In the genomic region with DNA sequence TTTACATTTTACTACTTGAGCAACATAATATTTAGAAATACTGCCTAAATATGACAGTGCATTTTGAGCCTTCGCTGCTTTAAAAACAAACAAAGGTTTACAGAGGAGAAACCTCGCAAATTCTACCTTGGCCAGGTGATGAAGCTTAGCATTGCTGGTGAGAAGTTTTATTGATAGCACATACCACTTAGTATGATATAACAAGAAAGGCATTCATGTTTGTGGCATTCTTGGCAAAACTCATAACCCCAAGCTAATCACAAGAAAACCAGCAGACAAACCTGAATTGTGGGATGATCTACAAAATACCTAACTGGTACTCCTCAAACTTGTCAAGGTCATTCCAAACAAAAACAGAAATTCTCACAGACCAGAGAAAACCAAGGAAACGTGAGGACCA, we compare ENCODE assay signal across 25 cellular contexts.
DNase-seq lines count a peak whose midpoint lies in the region; ATAC-seq and TF ChIP-seq lines count a peak whose summit lies in the region.
"Had no signal": no experiment of that assay in that cellular context is flagged by ENCODE, and none has a peak within 500 bp of the region (broad histone marks: within the 10 kb centered on the region; RNA-seq: fewer than 3 reads in every experiment).

No MANE protein-coding gene starts in this region.

- no TSS peak for BruUV-seq in PC-9 (replicated peaks; lab: Mats Ljungman, UMichigan)
- BruUV-seq in mammary epithelial cell (replicated peaks; lab: Mats Ljungman, UMichigan), result no TSS peak

- H3K4me2 ChIP-seq in PC-9 (peak overlapping the region; percentile 19), mammary epithelial cell (ENCODE audit: insufficient read depth, low read depth, low read length) (peak overlapping the region; percentile 38)

- no peaks in the 10 kb centered on the region for H3K27me3 Mint-ChIP-seq in endothelial cell (ENCODE audit: unreplicated experiment)
- H3K27me3 Mint-ChIP-seq: activated T-cell treated with anti-CD3 and anti-CD28 coated beads, Interleukin-2, amount 50 U/mL, for 24 hours; CD4-positive, alpha-beta memory T cell had no signal

- H3K27ac Mint-ChIP-seq in endothelial cell (ENCODE audit: unreplicated experiment), result no peak overlapping the region
- H3K27ac Mint-ChIP-seq: activated T-cell treated with anti-CD3 and anti-CD28 coated beads, Interleukin-2, amount 50 U/mL, for 24 hours; progenitor cell of endocrine pancreas; T-helper 2 cell treated with Interferon-gamma antibody and Interleukin-4, amounts not matched to agents 5 μg/mL and 100 μg/mL, for 36 hours had no signal

- TF ChIP-seq POLR2A in right lobe of liver (IDR thresholded peaks at IDR 0.05), result no peak
- no peak for TF ChIP-seq POLR2A in Peyer's patch (IDR thresholded peaks at IDR 0.05)

- dilution Hi-C loops in mammary epithelial cell (cut with HindIII; ENCODE audit: low sequenced_read_pairs), result no loop called here

- no peaks in the 10 kb centered on the region for H4K20me1 ChIP-seq in PC-9 (ENCODE audit: insufficient read depth)
- no peaks in the 10 kb centered on the region for H4K20me1 ChIP-seq in mammary epithelial cell (ENCODE audit: insufficient read depth, low read length)

- POLR2A ChIA-PET in PC-9 (lab: Charles Lee; ENCODE audit: unreplicated experiment), result interaction anchor here (0.6 to 0.7 kb wide), 2 partner anchors 451 to 543 kb away, joined by 3 to 26 read pairs; no protein-coding TSS in a partner anchor

- peaks cover 9% of the 10 kb centered on the region for H3K4me1 Mint-ChIP-seq in endothelial cell (ENCODE audit: unreplicated experiment)

- CTCF ChIA-PET in PC-9 (lab: Charles Lee) (no interaction called here), mammary epithelial cell (lab: Charles Lee; ENCODE audit: low non-redundant PET) (interaction anchor here (0.7 kb wide), 1 partner anchor 13 kb away, joined by 4 read pairs; no protein-coding TSS in a partner anchor)

- no peaks in the 10 kb centered on the region for H3K79me2 ChIP-seq in PC-9 (ENCODE audit: low read depth)
- H3K79me2 ChIP-seq in mammary epithelial cell (ENCODE audit: insufficient read depth, low read length), result no peaks in the 10 kb centered on the region

- in situ Hi-C loops in mammary epithelial cell (cut with MboI; ENCODE audit: low sequenced_read_pairs in 2 of 2), result no loop called here

- 12% methylated on average over 3 of the region's 3 CpGs for WGBS in mammary epithelial cell (ENCODE audit: low coverage, missing lambda C conversion rate)
- 43% methylated on average over 3 of the region's 3 CpGs for WGBS in right lobe of liver (ENCODE audit: insufficient coverage, low coverage, low lambda C conversion rate, missing lambda C conversion rate)

- intact Hi-C loops in PC-9 (cut with micrococcal nuclease; ENCODE audit: unreplicated experiment) (loop anchor here (1.0 to 5.0 kb wide), 2 partner anchors 155 to 335 kb away; no protein-coding TSS in a partner anchor), mammary epithelial cell (cut with micrococcal nuclease) (no loop called here), right lobe of liver (cut with DNase I) (no loop called here)

- DNase-seq in A172 (ENCODE audit: low spot score), result peak; percentile 27
- peak; percentile 14 to 43 for DNase-seq in PC-9
- peak; percentile 79 for DNase-seq in mammary epithelial cell
- peak; percentile 72 for DNase-seq in kidney tubule cell (ENCODE audit: low spot score)
- DNase-seq in right lobe of liver, result no peak
- no peak for DNase-seq in endothelial cell (ENCODE audit: low spot score)
- DNase-seq in Peyer's patch, result no peak
- DNase-seq: activated CD4-positive, alpha-beta T cell treated with anti-CD3 and anti-CD28 coated beads for 4 hours; activated gamma-delta T cell treated with Interleukin-2 at 50 U/mL for 16 hours; activated T-cell treated with anti-CD3 and anti-CD28 coated beads, Interleukin-2, amount 50 U/mL, for 24 hours; CD4-positive, alpha-beta memory T cell; DMS 273 treated with DMSO at 0.1 percent for 48 hours; head of caudate nucleus; mesendoderm; NCI-H1105 treated with DMSO at 0.1 percent for 48 hours; NCI-H1930; NCI-H524 treated with DMSO at 0.1 percent for 48 hours; NK-92 treated with Interleukin-12 subunit alpha and Interleukin-12 subunit beta, amount 100 ng/mL, for 24 hours; stimulated activated naive CD4-positive, alpha-beta T cell treated with Interleukin-2 at 50 U/mL for 16 hours; testis had no signal

- no peaks in the 10 kb centered on the region for H3K9me2 ChIP-seq in PC-9 (ENCODE audit: insufficient read depth)

- H3K9me3 Mint-ChIP-seq in endothelial cell (ENCODE audit: unreplicated experiment), result no peaks in the 10 kb centered on the region
- H3K9me3 Mint-ChIP-seq: activated T-cell treated with anti-CD3 and anti-CD28 coated beads, Interleukin-2, amount 50 U/mL, for 24 hours; CD4-positive, alpha-beta memory T cell had no signal

- no peak overlapping the region for H3K4me3 Mint-ChIP-seq in endothelial cell (ENCODE audit: unreplicated experiment)
- H3K4me3 Mint-ChIP-seq: activated T-cell treated with anti-CD3 and anti-CD28 coated beads, Interleukin-2, amount 50 U/mL, for 24 hours; T-helper 2 cell treated with Interferon-gamma antibody and Interleukin-4, amounts not matched to agents 5 μg/mL and 100 μg/mL, for 36 hours had no signal

- no peaks in the 10 kb centered on the region for H3K36me3 Mint-ChIP-seq in endothelial cell (ENCODE audit: low read depth, unreplicated experiment)
- H3K36me3 Mint-ChIP-seq: CD4-positive, alpha-beta memory T cell had no signal

- no peak for TF ChIP-seq CTCF in PC-9 (conservative IDR thresholded peaks at IDR 0.05)
- TF ChIP-seq CTCF in mammary epithelial cell (conservative IDR thresholded peaks at IDR 0.05 in 1 of 2, IDR thresholded peaks at IDR 0.05 in 1 of 2; ENCODE audit: extremely low read depth in 1 of 2, insufficient read depth in 1 of 2, low read depth in 1 of 2, low read length in 2 of 2), result no peak
- no peak for TF ChIP-seq CTCF in right lobe of liver (IDR thresholded peaks at IDR 0.05)
- no peak for TF ChIP-seq CTCF in endothelial cell (IDR thresholded peaks at IDR 0.05; ENCODE audit: unreplicated experiment)
- TF ChIP-seq CTCF in Peyer's patch (IDR thresholded peaks at IDR 0.05), result no peak

- ATAC-seq in GM21381 (IDR thresholded peaks at IDR 0.05; ENCODE audit: unreplicated experiment) (no peak), right lobe of liver (no peak)
- ATAC-seq: Panc1 had no signal

- no peaks in the 10 kb centered on the region for H3K36me3 ChIP-seq in PC-9 (ENCODE audit: low read depth)
- H3K36me3 ChIP-seq in mammary epithelial cell (ENCODE audit: insufficient read depth, low read length), result no peaks in the 10 kb centered on the region
- H3K36me3 ChIP-seq in right lobe of liver, result no peaks in the 10 kb centered on the region
- H3K36me3 ChIP-seq in Peyer's patch, result no peaks in the 10 kb centered on the region
- H3K36me3 ChIP-seq: vagina had no signal

- H3K9ac ChIP-seq in mammary epithelial cell (ENCODE audit: insufficient read depth, low read length), result no peak overlapping the region

- H3F3A ChIP-seq in PC-9 (ENCODE audit: insufficient read depth, low read depth), result peaks cover 4% of the 10 kb centered on the region; the same call in 1 of the 2 replicates

- H3K4me1 ChIP-seq in PC-9 (replicated peaks; ENCODE audit: insufficient read depth), result peaks cover 20% of the 10 kb centered on the region
- peaks cover 31% of the 10 kb centered on the region for H3K4me1 ChIP-seq in mammary epithelial cell (ENCODE audit: insufficient read depth, low read length)
- H3K4me1 ChIP-seq in right lobe of liver, result no peaks in the 10 kb centered on the region
- no peaks in the 10 kb centered on the region for H3K4me1 ChIP-seq in Peyer's patch
- H3K4me1 ChIP-seq: testis, vagina had no signal

- no peaks in the 10 kb centered on the region for H3K27me3 ChIP-seq in PC-9 (ENCODE audit: insufficient read depth, low read depth)
- no peaks in the 10 kb centered on the region for H3K27me3 ChIP-seq in mammary epithelial cell (ENCODE audit: insufficient read depth, low read length)
- no peaks in the 10 kb centered on the region for H3K27me3 ChIP-seq in right lobe of liver
- H3K27me3 ChIP-seq in Peyer's patch, result no peaks in the 10 kb centered on the region
- H3K27me3 ChIP-seq: testis, vagina had no signal

- H3K27ac ChIP-seq in PC-9, result peak overlapping the region; percentile 49
- H3K27ac ChIP-seq in mammary epithelial cell (ENCODE audit: insufficient read depth, low read depth, low read length), result no peak overlapping the region
- no peak overlapping the region for H3K27ac ChIP-seq in right lobe of liver
- no peak overlapping the region for H3K27ac ChIP-seq in Peyer's patch
- H3K27ac ChIP-seq: testis, vagina had no signal

- H3K4me3 ChIP-seq in PC-9 (no peak overlapping the region), mammary epithelial cell (replicated peaks in 1 of 3; ENCODE audit: insufficient read depth in 1 of 3, low read depth in 2 of 3, low read length in 3 of 3) (no peak overlapping the region), right lobe of liver (no peak overlapping the region), Peyer's patch (no peak overlapping the region)
- H3K4me3 ChIP-seq: testis, vagina had no signal

- H3K9me3 ChIP-seq in PC-9 (ENCODE audit: insufficient read depth, low read depth), result no peaks in the 10 kb centered on the region
- H3K9me3 ChIP-seq in mammary epithelial cell (replicated peaks; ENCODE audit: insufficient read depth, low read length), result no peaks in the 10 kb centered on the region
- H3K9me3 ChIP-seq in right lobe of liver, result no peaks in the 10 kb centered on the region
- no peaks in the 10 kb centered on the region for H3K9me3 ChIP-seq in Peyer's patch
- H3K9me3 ChIP-seq: testis, vagina had no signal

- H2AFZ ChIP-seq in PC-9 (no peak overlapping the region), mammary epithelial cell (ENCODE audit: low read depth, low read length) (no peak overlapping the region)

Comparison
In these comparisons a context has a peak if more than half of its experiments do, and no peak if none do; other contexts are left out.
1. DNase-seq: peak in A172 (single experiment), PC-9 (2 of 2), mammary epithelial cell (single experiment) and kidney tubule cell (single experiment); none in right lobe of liver (0 of 3), endothelial cell (single experiment) and Peyer's patch (0 of 3).